27 cellular contexts compared by ENCODE assay signal in genomic region chr2:126769118-126769517, GRCh38.
DNase-seq lines count a peak whose midpoint lies in the region; ATAC-seq and TF ChIP-seq lines count a peak whose summit lies in the region.
"Had no signal": no experiment of that assay in that cellular context is flagged by ENCODE, and none has a peak within 500 bp of the region (broad histone marks: within the 10 kb centered on the region; RNA-seq: fewer than 3 reads in every experiment).

No MANE protein-coding gene starts in this region.

- no peaks in the 10 kb centered on the region for H3F3A ChIP-seq in DOHH2 (ENCODE audit: control insufficient read depth, insufficient read depth)

- in situ Hi-C loops in ACHN (cut with HindIII; ENCODE audit: low pct_ligation_motif_present, low pct_unique_long_range_greater_than_20kb, low sequenced_read_pairs) = no loop called here

- H3K27ac ChIP-seq in DOHH2 (ENCODE audit: low read depth, low read length) (no peak overlapping the region), WERI-Rb-1 (no peak overlapping the region)
- H3K27ac ChIP-seq: GM23248, ovary had no signal

- H3K9me3 ChIP-seq in DOHH2 (ENCODE audit: control insufficient read depth, insufficient read depth, low read length) = no peaks in the 10 kb centered on the region
- no peaks in the 10 kb centered on the region for H3K9me3 ChIP-seq in WERI-Rb-1 (ENCODE audit: severe bottlenecking)
- H3K9me3 ChIP-seq: ovary had no signal

- peak; percentile 56 for DNase-seq in H7
- DNase-seq in WERI-Rb-1 = no peak
- peak; percentile 12 for DNase-seq in mesenteric fat pad (ENCODE audit: low spot score)
- no peak for DNase-seq in foreskin melanocyte
- no peak for DNase-seq in left ventricle myocardium superior
- no peak for DNase-seq in SW480 (ENCODE audit: low spot score)
- no peak for DNase-seq in ACHN
- DNase-seq: activated CD4-positive, alpha-beta T cell treated with anti-CD3 and anti-CD28 coated beads, Interleukin-2, amount 50 U/mL, for 1 hour; activated CD8-positive, alpha-beta memory T cell treated with anti-CD3 and anti-CD28 coated beads, Interleukin-2, amount 10 ng/mL, durations not matched to agents 7 days and 5 days; activated naive CD4-positive, alpha-beta T cell treated with anti-CD3 and anti-CD28 coated beads, Interleukin-2, amount 50 U/mL, for 16 hours; activated T-cell treated with anti-CD3 and anti-CD28 coated beads, Interleukin-2, amount 50 U/mL, for 72 hours; amniotic stem cell; C1 segment of cervical spinal cord; COR-L47; GM23248; HFFc6; hippocampal formation; immature natural killer cell; mammary epithelial cell; NCI-H146; NCI-H345; NCI-H69; ovary; substantia nigra had no signal

- no peaks in the 10 kb centered on the region for H3K9me2 ChIP-seq in DOHH2 (replicated peaks; ENCODE audit: control insufficient read depth, low read length)

- intact Hi-C loops in left ventricle myocardium superior (cut with micrococcal nuclease) = no loop called here

- no peak overlapping the region for H3K4me2 ChIP-seq in DOHH2 (ENCODE audit: low read length)

- TF ChIP-seq CTCF in DOHH2 (IDR thresholded peaks at IDR 0.05; ENCODE audit: low read depth, low read length, poor library complexity, severe bottlenecking) (peak; percentile 43), WERI-Rb-1 (IDR thresholded peaks at IDR 0.05; ENCODE audit: low read depth, low read length) (peak; percentile 29; the same call in 1 of the 2 replicates)

- H3K27me3 ChIP-seq in DOHH2 (ENCODE audit: control insufficient read depth, low read length) = no peaks in the 10 kb centered on the region
- no peaks in the 10 kb centered on the region for H3K27me3 ChIP-seq in H7 (ENCODE audit: control insufficient read depth, insufficient read depth, low read length)
- peaks cover 68% of the 10 kb centered on the region for H3K27me3 ChIP-seq in WERI-Rb-1 (ENCODE audit: insufficient read depth, low read depth, severe bottlenecking)
- H3K27me3 ChIP-seq: ovary had no signal

- H3K79me2 ChIP-seq in DOHH2 (ENCODE audit: control insufficient read depth, low read length) = no peaks in the 10 kb centered on the region

- H3K4me1 ChIP-seq in DOHH2 (ENCODE audit: control insufficient read depth, low read length) = no peaks in the 10 kb centered on the region

- no peak for ATAC-seq in left ventricle myocardium superior
- ATAC-seq: activated CD8-positive, alpha-beta memory T cell treated with anti-CD3 and anti-CD28 coated beads, Interleukin-2, amount 10 ng/mL, durations not matched to agents 7 days and 5 days; activated T-cell treated with anti-CD3 and anti-CD28 coated beads, Interleukin-2, amount 50 U/mL, for 72 hours; left colon; stimulated activated memory B cell treated with anti-CD40 and anti-IgM and Interleukin-4, amounts not matched to agents 10 μg/mL and 1 μg/mL and 100 μg/mL, for 72 hours had no signal

- no peaks in the 10 kb centered on the region for H4K20me1 ChIP-seq in DOHH2 (ENCODE audit: control insufficient read depth, insufficient read depth, low read depth, low read length)

- H3K36me3 ChIP-seq in DOHH2 (ENCODE audit: control insufficient read depth, low read length) (no peaks in the 10 kb centered on the region), H7 (replicated peaks; ENCODE audit: control insufficient read depth, insufficient read depth, low read length) (no peaks in the 10 kb centered on the region), WERI-Rb-1 (no peaks in the 10 kb centered on the region)
- H3K36me3 ChIP-seq: ovary had no signal

- no peak overlapping the region for H3K4me3 ChIP-seq in DOHH2 (ENCODE audit: low read length)
- H3K4me3 ChIP-seq in H7 (ENCODE audit: insufficient read depth, low read depth, low read length) = no peak overlapping the region
- no peak overlapping the region for H3K4me3 ChIP-seq in WERI-Rb-1 (ENCODE audit: low read depth, low read length)
- H3K4me3 ChIP-seq: GM23248, ovary had no signal

Comparison
In these comparisons a context has a peak if more than half of its experiments do, and no peak if none do; other contexts are left out.
1. DNase-seq: peak in H7 (single experiment) and mesenteric fat pad (single experiment); none in WERI-Rb-1 (single experiment), foreskin melanocyte (single experiment), left ventricle myocardium superior (single experiment), SW480 (single experiment) and ACHN (single experiment).